Comparison of ENCODE assay signal across 1 cellular context in the genomic region with DNA sequence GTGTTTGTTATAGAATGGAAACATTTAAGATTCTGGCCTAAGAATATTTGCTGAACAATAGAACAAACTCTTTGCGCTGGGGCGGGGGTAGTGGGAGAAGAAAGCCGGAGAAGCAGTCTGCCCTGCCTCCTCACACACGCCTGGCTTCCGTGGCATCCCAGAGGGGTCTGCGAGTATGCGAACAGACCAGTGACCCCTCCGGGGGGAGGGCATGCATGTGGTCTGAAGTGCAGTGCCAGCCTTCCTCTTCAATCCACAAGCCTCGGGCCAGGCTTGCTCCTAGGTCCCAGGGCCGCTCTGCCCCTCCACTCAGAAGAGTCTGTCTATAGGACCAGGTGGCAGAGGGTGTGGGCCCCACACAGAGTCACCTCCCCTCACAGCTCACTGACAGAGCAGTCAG.
TF ChIP-seq lines count a peak whose summit lies in the region.

No MANE protein-coding gene starts in this region.

TF ChIP-seq in GM12891, 5 proteins besides CTCF, POLR2A, EP300 and RAD21:
- TF ChIP-seq POLR2AphosphoS5 (IDR thresholded peaks at IDR 0.05; ENCODE audit: low read depth, low read length), result no peak
- TF ChIP-seq TAF1 (IDR thresholded peaks at IDR 0.05; ENCODE audit: low read depth, low read length), result no peak
- no peak for TF ChIP-seq POU2F2 (IDR thresholded peaks at IDR 0.05; ENCODE audit: low read depth, low read length)
- TF ChIP-seq PAX5 (IDR thresholded peaks at IDR 0.05; ENCODE audit: insufficient read depth, low read length, severe bottlenecking), result no peak
- no peak for TF ChIP-seq SPI1 (IDR thresholded peaks at IDR 0.05; ENCODE audit: low read depth, low read length)
